In genomic region chr6:6392214-6393068, GRCh38 we compare ENCODE assay signal across 13 cellular contexts.
A peak's percentile ranks its signal among the peaks of the same experiment; 100 is the strongest.
DNase-seq lines count a peak whose midpoint lies in the region; ATAC-seq and TF ChIP-seq lines count a peak whose summit lies in the region.
"Had no signal": no experiment of that assay in that cellular context is flagged by ENCODE, and none has a peak within 500 bp of the region (broad histone marks: within the 10 kb centered on the region; RNA-seq: fewer than 3 reads in every experiment).

No MANE protein-coding gene starts in this region.

- H3K4me3 Mint-ChIP-seq in stimulated activated naive B cell treated with anti-CD40 and anti-IgM and Interleukin-4, amounts not matched to agents 10 μg/mL and 1 μg/mL and 100 μg/mL, for 72 hours = peak overlapping the region; percentile 21 to 50
- H3K4me3 Mint-ChIP-seq in natural killer cell treated with Interleukin-12 subunit alpha and Interleukin-12 subunit beta and Interleukin-15 and Interleukin-18, amount 100 ng/mL, for 72 hours = no peak overlapping the region
- H3K4me3 Mint-ChIP-seq: activated naive CD8-positive, alpha-beta T cell had no signal

- peaks cover 16 to 21% of the 10 kb centered on the region in 2 donors for H3K27me3 Mint-ChIP-seq in stimulated activated naive B cell treated with anti-CD40 and anti-IgM and Interleukin-4, amounts not matched to agents 10 μg/mL and 1 μg/mL and 100 μg/mL, for 72 hours
- peaks cover 19 to 31% of the 10 kb centered on the region in 2 donors for H3K27me3 Mint-ChIP-seq in natural killer cell treated with Interleukin-12 subunit alpha and Interleukin-12 subunit beta and Interleukin-15 and Interleukin-18, amount 100 ng/mL, for 72 hours
- H3K27me3 Mint-ChIP-seq: activated naive CD8-positive, alpha-beta T cell had no signal

- peaks cover 44 to 63% of the 10 kb centered on the region in 2 donors for H3K4me1 Mint-ChIP-seq in stimulated activated naive B cell treated with anti-CD40 and anti-IgM and Interleukin-4, amounts not matched to agents 10 μg/mL and 1 μg/mL and 100 μg/mL, for 72 hours
- H3K4me1 Mint-ChIP-seq in natural killer cell treated with Interleukin-12 subunit alpha and Interleukin-12 subunit beta and Interleukin-15 and Interleukin-18, amount 100 ng/mL, for 72 hours (ENCODE audit: low read depth in 2 of 2) = no peaks in the 10 kb centered on the region

- DNase-seq in stimulated activated naive B cell treated with anti-CD40 and anti-IgM and Interleukin-4, amounts not matched to agents 10 μg/mL and 1 μg/mL and 100 μg/mL, for 72 hours = peak; percentile 47
- DNase-seq in natural killer cell treated with Interleukin-12 subunit alpha and Interleukin-12 subunit beta and Interleukin-15 and Interleukin-18, amount 100 ng/mL, for 72 hours (ENCODE audit: low spot score) = no peak
- DNase-seq in COLO829 (ENCODE audit: low spot score) (no peak), SIG-M5 (lab: John Stamatoyannopoulos, UW) (no peak)
- DNase-seq: activated CD4-positive, alpha-beta T cell treated with anti-CD3 and anti-CD28 coated beads for 48 hours; effector CD4-positive, alpha-beta T cell; mesendoderm; NCI-H1694 treated with DMSO at 0.1 percent for 48 hours; Right ventricle myocardium superior had no signal

- in situ Hi-C loops in GM18951 (cut with MboI; ENCODE audit: low sequenced_read_pairs, unreplicated experiment) = loop anchor here (10.0 kb wide), 1 partner anchor 68 kb away; the partner anchor contains the start of gene F13A1

- peak; percentile 11 for TF ChIP-seq POLR2A in GM18951 (IDR thresholded peaks at IDR 0.05; ENCODE audit: extremely low read depth, insufficient read depth, insufficient read length)

- peaks cover 0 to 2% of the 10 kb centered on the region in 2 donors for H3K36me3 Mint-ChIP-seq in stimulated activated naive B cell treated with anti-CD40 and anti-IgM and Interleukin-4, amounts not matched to agents 10 μg/mL and 1 μg/mL and 100 μg/mL, for 72 hours
- H3K36me3 Mint-ChIP-seq in natural killer cell treated with Interleukin-12 subunit alpha and Interleukin-12 subunit beta and Interleukin-15 and Interleukin-18, amount 100 ng/mL, for 72 hours = no peaks in the 10 kb centered on the region
- H3K36me3 Mint-ChIP-seq: activated naive CD8-positive, alpha-beta T cell had no signal

- H3K9me3 Mint-ChIP-seq in stimulated activated naive B cell treated with anti-CD40 and anti-IgM and Interleukin-4, amounts not matched to agents 10 μg/mL and 1 μg/mL and 100 μg/mL, for 72 hours = no peaks in the 10 kb centered on the region
- no peaks in the 10 kb centered on the region for H3K9me3 Mint-ChIP-seq in natural killer cell treated with Interleukin-12 subunit alpha and Interleukin-12 subunit beta and Interleukin-15 and Interleukin-18, amount 100 ng/mL, for 72 hours

- ATAC-seq in GM21737 (IDR thresholded peaks at IDR 0.05; ENCODE audit: unreplicated experiment) (peak; percentile 62), HG03196 (IDR thresholded peaks at IDR 0.05; ENCODE audit: unreplicated experiment) (peak; percentile 73)
- peak; percentile 65 to 66 for ATAC-seq in stimulated activated naive B cell treated with anti-CD40 and anti-IgM and Interleukin-4, amounts not matched to agents 10 μg/mL and 1 μg/mL and 100 μg/mL, for 72 hours (replicated peaks)
- ATAC-seq in natural killer cell treated with Interleukin-12 subunit alpha and Interleukin-12 subunit beta and Interleukin-15 and Interleukin-18, amount 100 ng/mL, for 72 hours = no peak

- H3K27ac Mint-ChIP-seq in stimulated activated naive B cell treated with anti-CD40 and anti-IgM and Interleukin-4, amounts not matched to agents 10 μg/mL and 1 μg/mL and 100 μg/mL, for 72 hours = peak overlapping the region; percentile 85
- no peak overlapping the region for H3K27ac Mint-ChIP-seq in natural killer cell treated with Interleukin-12 subunit alpha and Interleukin-12 subunit beta and Interleukin-15 and Interleukin-18, amount 100 ng/mL, for 72 hours
- H3K27ac Mint-ChIP-seq: activated naive CD8-positive, alpha-beta T cell had no signal

Comparison
In these comparisons a context has a peak if more than half of its experiments do, and no peak if none do; other contexts are left out.
1. ATAC-seq: peak in GM21737 (single experiment), HG03196 (single experiment) and stimulated activated naive B cell treated with anti-CD40 and anti-IgM and Interleukin-4, amounts not matched to agents 10 μg/mL and 1 μg/mL and 100 μg/mL, for 72 hours (2 of 2); none in natural killer cell treated with Interleukin-12 subunit alpha and Interleukin-12 subunit beta and Interleukin-15 and Interleukin-18, amount 100 ng/mL, for 72 hours (0 of 2).